ENCODE assay signal across 19 cellular contexts in genomic region chr9:4600363-4600762, GRCh38.
DNase-seq lines count a peak whose midpoint lies in the region; ATAC-seq and TF ChIP-seq lines count a peak whose summit lies in the region.
"Had no signal": no experiment of that assay in that cellular context is flagged by ENCODE, and none has a peak within 500 bp of the region (broad histone marks: within the 10 kb centered on the region; RNA-seq: fewer than 3 reads in every experiment).

No MANE protein-coding gene starts in this region.

- no peaks in the 10 kb centered on the region for H3K36me3 Mint-ChIP-seq in activated CD4-positive, alpha-beta T cell treated with anti-CD3 and anti-CD28 coated beads for 36 hours (ENCODE audit: low read depth)
- H3K36me3 Mint-ChIP-seq in activated naive CD8-positive, alpha-beta T cell treated with anti-CD3 and anti-CD28 coated beads, Interleukin-2, amount 10 ng/mL, durations not matched to agents 7 days and 5 days = peaks cover 3% of the 10 kb centered on the region

- peaks cover 58% of the 10 kb centered on the region for H3K4me1 Mint-ChIP-seq in activated CD4-positive, alpha-beta T cell treated with anti-CD3 and anti-CD28 coated beads for 36 hours
- peaks cover 20% of the 10 kb centered on the region for H3K4me1 Mint-ChIP-seq in activated naive CD8-positive, alpha-beta T cell treated with anti-CD3 and anti-CD28 coated beads, Interleukin-2, amount 10 ng/mL, durations not matched to agents 7 days and 5 days
- H3K4me1 Mint-ChIP-seq: endodermal cell had no signal

- no peak for ATAC-seq in activated CD4-positive, alpha-beta T cell treated with anti-CD3 and anti-CD28 coated beads for 36 hours
- ATAC-seq in HG03378 (IDR thresholded peaks at IDR 0.05; ENCODE audit: unreplicated experiment) (peak; percentile 47), Right ventricle myocardium inferior (no peak), GM18868 (IDR thresholded peaks at IDR 0.05; ENCODE audit: unreplicated experiment) (no peak), HG03520 (IDR thresholded peaks at IDR 0.05; ENCODE audit: unreplicated experiment) (no peak)
- ATAC-seq in activated naive CD8-positive, alpha-beta T cell treated with anti-CD3 and anti-CD28 coated beads, Interleukin-2, amount 10 ng/mL, durations not matched to agents 7 days and 5 days (ENCODE audit: low read depth) = no peak
- ATAC-seq: heart right ventricle had no signal

- DNase-seq in activated CD4-positive, alpha-beta T cell treated with anti-CD3 and anti-CD28 coated beads for 36 hours = no peak
- DNase-seq in activated CD4-positive, alpha-beta T cell treated with anti-CD3 and anti-CD28 coated beads, Interleukin-2, amount 50 U/mL, for 1 hour = no peak
- DNase-seq in GM13977 (ENCODE audit: low spot score) (peak; percentile 20), Right ventricle myocardium inferior (ENCODE audit: missing footprints) (no peak)
- no peak for DNase-seq in activated naive CD8-positive, alpha-beta T cell treated with anti-CD3 and anti-CD28 coated beads, Interleukin-2, amount 10 ng/mL, durations not matched to agents 7 days and 5 days
- DNase-seq: activated effector memory CD4-positive, alpha-beta T cell treated with Interleukin-2 at 50 U/mL for 16 hours; endodermal cell; GM23248; heart right ventricle; NCI-H1092 treated with DMSO at 0.1 percent for 48 hours; NCI-H2081; NCI-H510A; nucleus accumbens; retina; spleen; stimulated activated CD4-positive, alpha-beta T cell treated with anti-CD3 and anti-CD28 coated beads, Interleukin-4, amount 100 ng/mL, for 4 hours had no signal

- intact Hi-C loops in activated CD4-positive, alpha-beta T cell treated with anti-CD3 and anti-CD28 coated beads for 36 hours (cut with DNase I, micrococcal nuclease) = loop anchor here in 1 of 2 experiments (10.0 kb wide), 1 partner anchor 334 kb away; no protein-coding TSS in a partner anchor
- intact Hi-C loops in Right ventricle myocardium inferior (cut with DNase I) = loop anchor here (2.0 to 5.0 kb wide), 2 partner anchors 110 to 142 kb away; partner anchors contain the start of genes AK3 and SLC1A1

- peak overlapping the region; percentile 63 for H3K27ac Mint-ChIP-seq in activated CD4-positive, alpha-beta T cell treated with anti-CD3 and anti-CD28 coated beads for 36 hours
- peak overlapping the region; percentile 47 for H3K27ac Mint-ChIP-seq in activated naive CD8-positive, alpha-beta T cell treated with anti-CD3 and anti-CD28 coated beads, Interleukin-2, amount 10 ng/mL, durations not matched to agents 7 days and 5 days
- H3K27ac Mint-ChIP-seq: endodermal cell had no signal

- in situ Hi-C loops in GM13977 (cut with MboI; ENCODE audit: low pct_unique_long_range_greater_than_20kb, low sequenced_read_pairs, unreplicated experiment) = loop anchor here (10.0 kb wide), 1 partner anchor 144 kb away; the partner anchor contains the start of gene AK3

- CTCF ChIA-PET in activated CD4-positive, alpha-beta T cell treated with anti-CD3 and anti-CD28 coated beads for 36 hours (lab: Charles Lee) = interaction anchor here (0.6 to 1.5 kb wide), 6 partner anchors 9 to 980 kb away, joined by 3 to 6 read pairs (median 3); no protein-coding TSS in a partner anchor

- H3K4me3 Mint-ChIP-seq in activated CD4-positive, alpha-beta T cell treated with anti-CD3 and anti-CD28 coated beads for 36 hours = no peak overlapping the region
- H3K4me3 Mint-ChIP-seq in activated naive CD8-positive, alpha-beta T cell treated with anti-CD3 and anti-CD28 coated beads, Interleukin-2, amount 10 ng/mL, durations not matched to agents 7 days and 5 days = no peak overlapping the region
- H3K4me3 Mint-ChIP-seq: endodermal cell had no signal

- POLR2A ChIA-PET in activated CD4-positive, alpha-beta T cell treated with anti-CD3 and anti-CD28 coated beads for 36 hours (lab: Charles Lee) = no interaction called here
- POLR2A ChIA-PET in activated naive CD8-positive, alpha-beta T cell treated with anti-CD3 and anti-CD28 coated beads, Interleukin-2, amount 10 ng/mL, durations not matched to agents 7 days and 5 days (lab: Charles Lee) = interaction anchor here (0.6 kb wide), 1 partner anchor 523 kb away, joined by 3 read pairs; no protein-coding TSS in a partner anchor

- TF ChIP-seq CTCF in GM13977 (IDR thresholded peaks at IDR 0.05; ENCODE audit: extremely low read depth, insufficient read depth, missing control alignments) = no peak

- H3K27me3 Mint-ChIP-seq in activated CD4-positive, alpha-beta T cell treated with anti-CD3 and anti-CD28 coated beads for 36 hours = no peaks in the 10 kb centered on the region
- no peaks in the 10 kb centered on the region for H3K27me3 Mint-ChIP-seq in activated naive CD8-positive, alpha-beta T cell treated with anti-CD3 and anti-CD28 coated beads, Interleukin-2, amount 10 ng/mL, durations not matched to agents 7 days and 5 days

- no peaks in the 10 kb centered on the region for H3K9me3 Mint-ChIP-seq in activated CD4-positive, alpha-beta T cell treated with anti-CD3 and anti-CD28 coated beads for 36 hours (ENCODE audit: low read depth)
- no peaks in the 10 kb centered on the region for H3K9me3 Mint-ChIP-seq in activated naive CD8-positive, alpha-beta T cell treated with anti-CD3 and anti-CD28 coated beads, Interleukin-2, amount 10 ng/mL, durations not matched to agents 7 days and 5 days
- H3K9me3 Mint-ChIP-seq: endodermal cell had no signal
